26 cellular contexts compared by ENCODE assay signal in genomic region chr16:87839542-87840461, GRCh38. TPM values are rescaled to one million over a fixed set of nuclear protein-coding genes. Genes with fewer than 3 reads are reported as not detected.
DNase-seq lines count a peak whose midpoint lies in the region; ATAC-seq, FAIRE-seq and TF ChIP-seq lines count a peak whose summit lies in the region.
"Had no signal": no experiment of that assay in that cellular context is flagged by ENCODE, and none has a peak within 500 bp of the region (broad histone marks: within the 10 kb centered on the region; RNA-seq: fewer than 3 reads in every experiment).

No MANE protein-coding gene starts in this region.

- H2AK5ac ChIP-seq in neuronal stem cell (ENCODE audit: low read depth, low read length): peak overlapping the region; percentile 17

- BruUV-seq in K562 (replicated peaks; lab: Mats Ljungman, UMichigan): no TSS peak

- TF ChIP-seq EP300 in K562 (IDR thresholded peaks at IDR 0.05; ENCODE audit: low read length): no peak

- H2BK5ac ChIP-seq in neuronal stem cell (ENCODE audit: low read length): no peak overlapping the region

- H2BK15ac ChIP-seq in neuronal stem cell (ENCODE audit: low read length): no peak overlapping the region

- 92% methylated on average over 31 of the region's 42 CpGs for WGBS in K562 (ENCODE audit: insufficient coverage, low coverage, missing lambda C conversion rate)
- WGBS in esophagus, 2 donors: 57 to 69% methylated on average over 42 of the region's 42 CpGs
- no CpG with 5 or more reads among the region's 42 CpGs for WGBS in neuronal stem cell (ENCODE audit: extremely low coverage in 2 of 2, insufficient read length in 2 of 2, insufficient replicate concordance in 1 of 2), 2 donors

- peaks cover 51% of the 10 kb centered on the region for H4K20me1 ChIP-seq in K562 (replicated peaks; ENCODE audit: control insufficient read depth, insufficient read depth, low read length)

- H3K9ac ChIP-seq in K562 (ENCODE audit: insufficient read depth in 1 of 2, low read depth in 2 of 2, low read length in 2 of 2) (no peak overlapping the region), neuronal stem cell (ENCODE audit: low read depth, low read length, poor library complexity) (peak overlapping the region; percentile 70)

- H3K4me2 ChIP-seq in K562 (ENCODE audit: insufficient read depth, low read length) (no peak overlapping the region), neuronal stem cell (ENCODE audit: insufficient read depth, low read length, poor library complexity, severe bottlenecking) (no peak overlapping the region)

- H3K4ac ChIP-seq in neuronal stem cell (ENCODE audit: low read length): peak overlapping the region; percentile 38

- no peak for TF ChIP-seq RAD21 in K562 (CRISPR knock-in tag; conservative IDR thresholded peaks at IDR 0.05 in 1 of 2, IDR thresholded peaks at IDR 0.05 in 1 of 2)

- no peak overlapping the region for H4K91ac ChIP-seq in neuronal stem cell (ENCODE audit: low read depth, low read length, poor library complexity)

- peaks cover 0 to 44% of the 10 kb centered on the region in 2 experiments; a peak in 2 of 5 replicates for H3K4me1 ChIP-seq in K562 (replicated peaks in 1 of 2; ENCODE audit: control insufficient read depth in 2 of 2, insufficient read depth in 2 of 2, low read length in 2 of 2)
- peaks cover 10 to 46% of the 10 kb centered on the region in 2 donors for H3K4me1 ChIP-seq in esophagus (ENCODE audit: control insufficient read depth in 2 of 2, insufficient read depth in 2 of 2, low read length in 1 of 2)
- peaks cover 0 to 14% of the 10 kb centered on the region in 2 donors for H3K4me1 ChIP-seq in neuronal stem cell (ENCODE audit: control insufficient read depth in 2 of 2, insufficient read depth in 1 of 2, low read depth in 1 of 2, low read length in 2 of 2)

- H3K23ac ChIP-seq in neuronal stem cell (ENCODE audit: low read depth, low read length, poor library complexity): no peak overlapping the region

- H3K9me1 ChIP-seq in K562 (ENCODE audit: control insufficient read depth, insufficient read depth, low read length): peaks cover 5% of the 10 kb centered on the region

- H3K9me3 ChIP-seq in K562 (replicated peaks; ENCODE audit: control insufficient read depth, insufficient read depth, low read depth, low read length) (no peaks in the 10 kb centered on the region), esophagus (ENCODE audit: control insufficient read depth in 2 of 2, insufficient read depth in 1 of 2, low read depth in 1 of 2, low read length in 1 of 2) (peaks cover 0 to 2% of the 10 kb centered on the region in 2 donors), neuronal stem cell (replicated peaks in 1 of 2; ENCODE audit: control insufficient read depth in 2 of 2, insufficient read depth in 1 of 2, low read depth in 1 of 2, low read length in 2 of 2) (no peaks in the 10 kb centered on the region)
- H3K9me3 ChIP-seq: sigmoid colon had no signal

- H3K4me3 ChIP-seq in K562 (no peak overlapping the region), esophagus (ENCODE audit: low read depth in 1 of 2, low read length in 2 of 2) (no peak overlapping the region), neuronal stem cell (ENCODE audit: low read length in 2 of 2) (no peak overlapping the region)
- H3K4me3 ChIP-seq: sigmoid colon had no signal

- POLR2A ChIA-PET in K562 (lab: Yijun Ruan, JAX): interaction anchor here (0.6 to 4.2 kb wide), 5 partner anchors 8 to 495 kb away, joined by 3 to 28 read pairs (median 4); no protein-coding TSS in a partner anchor

- in situ Hi-C loops in K562 (cut with MboI): no loop called here

- H3K36me3 ChIP-seq in K562 (ENCODE audit: control insufficient read depth, insufficient read depth, low read length) (peaks cover 97% of the 10 kb centered on the region; the same call in 2 of the 3 replicates), esophagus (ENCODE audit: control insufficient read depth in 2 of 2, insufficient read depth in 2 of 2, low read length in 1 of 2) (peaks cover 5 to 42% of the 10 kb centered on the region in 2 donors), neuronal stem cell (replicated peaks in 1 of 2; ENCODE audit: control insufficient read depth in 2 of 2, insufficient read depth in 2 of 2, low read length in 2 of 2) (peaks cover 12 to 64% of the 10 kb centered on the region in 2 donors)

- H3K27me3 ChIP-seq in K562 (ENCODE audit: control insufficient read depth in 2 of 2, insufficient read depth in 2 of 2, low read length in 2 of 2) (no peaks in the 10 kb centered on the region), esophagus (ENCODE audit: control insufficient read depth in 1 of 2, insufficient read depth in 2 of 2, low read length in 2 of 2) (no peaks in the 10 kb centered on the region), neuronal stem cell (ENCODE audit: control insufficient read depth in 3 of 3, insufficient read depth in 3 of 3, low read depth in 1 of 3, low read length in 3 of 3) (no peaks in the 10 kb centered on the region)
- H3K27me3 ChIP-seq: sigmoid colon had no signal

- H3K79me2 ChIP-seq in K562 (ENCODE audit: control insufficient read depth, insufficient read depth, low read length): peaks cover 25% of the 10 kb centered on the region

- TF ChIP-seq CTCF in K562 (IDR thresholded peaks at IDR 0.05 in 2 of 3, conservative IDR thresholded peaks at IDR 0.05 in 1 of 3; ENCODE audit: insufficient read depth in 2 of 3, low read depth in 1 of 3, low read length in 3 of 3): no peak

- FAIRE-seq in GM12892 (lab: Jason Lieb, UNC) (no peak), K562 (lab: Jason Lieb, UNC) (no peak)
- FAIRE-seq: G401.6 had no signal

- H4K8ac ChIP-seq in neuronal stem cell (ENCODE audit: low read depth, low read length): no peak overlapping the region

- H3K79me1 ChIP-seq in neuronal stem cell (ENCODE audit: low read depth, low read length): no peaks in the 10 kb centered on the region

- H3K27ac ChIP-seq in K562 (ENCODE audit: extremely low read depth, low read depth, low read length): no peak overlapping the region
- peak overlapping the region; percentile 70 for H3K27ac ChIP-seq in esophagus (ENCODE audit: low read depth in 2 of 2, low read length in 1 of 2)
- no peak overlapping the region for H3K27ac ChIP-seq in neuronal stem cell (replicated peaks; ENCODE audit: low read length)
- H3K27ac ChIP-seq: sigmoid colon had no signal

- H3K18ac ChIP-seq in neuronal stem cell (ENCODE audit: low read length): peak overlapping the region; percentile 70

- H2BK12ac ChIP-seq in neuronal stem cell (ENCODE audit: low read length): no peak overlapping the region

- H3K14ac ChIP-seq in neuronal stem cell (ENCODE audit: low read length): no peak overlapping the region

- no peak for DNase-seq in GM12892 (ENCODE audit: insufficient read length)
- no peak for DNase-seq in K562 (ENCODE audit: extremely low read depth in 1 of 4, low spot score in 3 of 4)
- no peak for DNase-seq in neuronal stem cell (ENCODE audit: low spot score)
- no peak for DNase-seq in T-helper 9 cell
- no peak for DNase-seq in activated CD4-positive, CD25-positive, alpha-beta regulatory T cell treated with anti-CD3 and anti-CD28 coated beads, Interleukin-2, amount 50 U/mL, for 72 hours
- DNase-seq: activated CD8-positive, alpha-beta T cell treated with anti-CD3 and anti-CD28 coated beads for 36 hours; activated naive CD4-positive, alpha-beta T cell; aorta; CD4-positive, alpha-beta T cell; central memory CD4-positive, alpha-beta T cell; DMS153; effector CD8-positive, alpha-beta T cell; kidney glomerular epithelial cell; mesenchymal stem cell; naive thymus-derived CD8-positive, alpha-beta T cell; NCI-H1092; NCI-H2029 treated with DMSO at 0.1 percent for 48 hours; NCI-H82; OCI-M1; SIG-M5; sigmoid colon had no signal

- H2BK120ac ChIP-seq in neuronal stem cell (ENCODE audit: low read depth, low read length): no peak overlapping the region

- CTCF ChIA-PET in K562 (lab: Yijun Ruan, JAX; ENCODE audit: low intra/inter-chr PET ratio): no interaction called here

- peak; percentile 30; the same call in 1 of the 2 replicates for TF ChIP-seq POLR2A in GM12892 (IDR thresholded peaks at IDR 0.05; ENCODE audit: low read depth, low read length)
- no peak for TF ChIP-seq POLR2A in K562 (conservative IDR thresholded peaks at IDR 0.05)

- intact Hi-C loops in K562 (cut with micrococcal nuclease): no loop called here

- H2AFZ ChIP-seq in K562 (ENCODE audit: low read depth, low read length): no peak overlapping the region
- H2AFZ ChIP-seq in neuronal stem cell (ENCODE audit: low read length): no peak overlapping the region

- ATAC-seq in K562 (no peak), HG03469 (IDR thresholded peaks at IDR 0.05; ENCODE audit: unreplicated experiment) (no peak), HG03175 (IDR thresholded peaks at IDR 0.05; ENCODE audit: unreplicated experiment) (no peak)
- ATAC-seq: activated CD4-positive, CD25-positive, alpha-beta regulatory T cell treated with anti-CD3 and anti-CD28 coated beads, Interleukin-2, amount 50 U/mL, for 24 hours; activated CD8-positive, alpha-beta T cell treated with anti-CD3 and anti-CD28 coated beads for 36 hours; naive thymus-derived CD8-positive, alpha-beta T cell had no signal

TF ChIP-seq in K562, 482 proteins besides CTCF, POLR2A, EP300 and RAD21 (continues in another document):
- TF ChIP-seq ZC3H4 (CRISPR knock-in tag; IDR thresholded peaks at IDR 0.05; ENCODE audit: borderline replicate concordance) (peak; percentile 57; the same call in 1 of the 2 replicates), FOS (IDR thresholded peaks at IDR 0.05; ENCODE audit: extremely low read depth, insufficient read length) (no peak), ETV5 (CRISPR knock-in tag; IDR thresholded peaks at IDR 0.05; ENCODE audit: low read depth) (no peak), KDM1A (IDR thresholded peaks at IDR 0.05) (no peak)

RNA-seq across cellular contexts. Expression of gene SLC7A5, which starts 29.5 kb away (rescaled TPM):
- polyA plus RNA-seq in GM12892 (2012; ENCODE audit: missing spikeins): 17.1 TPM
- total RNA-seq in K562 (2011; cell fraction: chromatin; rRNA removed; ENCODE audit: low replicate concordance): 56.8 and 152 TPM in 2 replicates
- total RNA-seq in K562 (2011; cell fraction: nucleolus; rRNA removed): 157 and 188 TPM in 2 replicates
- total RNA-seq in K562 (2011; cell fraction: nucleoplasm; rRNA removed): 147 and 156 TPM in 2 replicates
- total RNA-seq in K562 (2014; rRNA removed) (60.8 and 75.7 TPM in 2 replicates), K562 (2014; rRNA removed; fragmentation: Illumina TruSeq; extraction: Trizol) (16.9 and 18.6 TPM in 2 replicates), K562 (2015; rRNA removed; fragmentation: Illumina TruSeq; extraction: Trizol) (18.2 and 21.2 TPM in 2 replicates), K562 (2021) (187 and 220 TPM in 2 replicates)
- polyA plus RNA-seq in K562 (2011; rRNA removed) (14.2 and 19.4 TPM in 2 replicates), K562 (2014; fragmentation: Illumina TruSeq; extraction: Trizol) (97.4 and 161 TPM in 2 replicates), K562 (2014; fragmentation: Nextera tagmentation; extraction: Ambion mirVana) (1 to 10 TPM; 1.9 to 4.9 TPM), K562 (2014; rRNA removed) (78.0 and 83.8 TPM in 2 replicates), esophagus (100 to 1,000 TPM; 117 to 138 TPM)
- 25.5 and 34.2 TPM in 2 replicates for polyA plus RNA-seq in K562 (2011; cell fraction: cytosol; rRNA removed)
- polyA plus RNA-seq in K562 (2011; cell fraction: nucleus; rRNA removed): 35.3 and 43.3 TPM in 2 replicates
- polyA plus RNA-seq in K562 (2012): 65.7 and 239 TPM in 2 replicates
- 11.7 and 15.5 TPM in 2 replicates for polyA minus RNA-seq in K562 (2011; rRNA and poly(A)+ RNA removed)
- polyA minus RNA-seq in K562 (2011; cell fraction: cytosol; rRNA and poly(A)+ RNA removed): 39.4 and 72.3 TPM in 2 replicates
- polyA minus RNA-seq in K562 (2011; cell fraction: nucleus; rRNA and poly(A)+ RNA removed): 18.2 and 21.2 TPM in 2 replicates
- polyA plus RNA-seq in neuronal stem cell (2013, experiment 1 of 2): 18.4 TPM
- 18.6 TPM for polyA plus RNA-seq in neuronal stem cell (2013, experiment 2 of 2)

Comparison
In these comparisons a context has a peak if more than half of its experiments do, and no peak if none do; other contexts are left out.
1. H3K27ac ChIP-seq: peak in esophagus (2 of 2); none in K562 (single experiment) and neuronal stem cell (single experiment).